In genomic region chr7:134991469-134992339, GRCh38 we compare ENCODE assay signal across 12 cellular contexts. TPM values are rescaled to one million over a fixed set of nuclear protein-coding genes. Genes with fewer than 3 reads are reported as not detected.
DNase-seq lines count a peak whose midpoint lies in the region; ATAC-seq and TF ChIP-seq lines count a peak whose summit lies in the region.
"Had no signal": no experiment of that assay in that cellular context is flagged by ENCODE, and none has a peak within 500 bp of the region (broad histone marks: within the 10 kb centered on the region; RNA-seq: fewer than 3 reads in every experiment).

No MANE protein-coding gene starts in this region.

- TF ChIP-seq EP300 in SK-N-SH (IDR thresholded peaks at IDR 0.05; ENCODE audit: borderline replicate concordance in 1 of 2, low read depth in 1 of 2, low read length in 1 of 2): no peak

- intact Hi-C loops in Calu3 (cut with micrococcal nuclease; ENCODE audit: unreplicated experiment) (loop anchor here (5.0 kb wide), 1 partner anchor 156 kb away; the partner anchor contains the start of gene TMEM140), esophagus squamous epithelium (cut with DNase I) (no loop called here)

- 68 to 84% methylated on average over 2 of the region's 2 CpGs for WGBS in esophagus squamous epithelium, 2 donors
- WGBS in SK-N-SH (ENCODE audit: low lambda C conversion rate): 88% methylated on average over 2 of the region's 2 CpGs

- DNase-seq in Calu3 (peak; percentile 31), MM.1S (peak; percentile 25), esophagus squamous epithelium (lab: John Stamatoyannopoulos, UW) (no peak), progenitor cell of endocrine pancreas (ENCODE audit: low spot score, unreplicated experiment) (no peak), SK-N-SH (no peak), NCI-H187 (lab: John Stamatoyannopoulos, UW) (no peak)
- DNase-seq in activated CD4-positive, alpha-beta memory T cell treated with anti-CD3 and anti-CD28 coated beads, Interleukin-2, amount 10 ng/mL, durations not matched to agents 7 days and 5 days: no peak
- DNase-seq: amniotic stem cell, NCI-H2171 had no signal

- H3K27me3 Mint-ChIP-seq in Calu3 (ENCODE audit: unreplicated experiment) (no peaks in the 10 kb centered on the region), progenitor cell of endocrine pancreas (no peaks in the 10 kb centered on the region)
- H3K27me3 Mint-ChIP-seq in activated CD4-positive, alpha-beta memory T cell treated with anti-CD3 and anti-CD28 coated beads, Interleukin-2, amount 10 ng/mL, durations not matched to agents 7 days and 5 days: no peaks in the 10 kb centered on the region

- H2AFZ ChIP-seq in MM.1S (ENCODE audit: low read length) (no peak overlapping the region), SK-N-SH (ENCODE audit: low read depth) (no peak overlapping the region)

- no peaks in the 10 kb centered on the region for H3K9me3 Mint-ChIP-seq in Calu3 (ENCODE audit: low read depth, unreplicated experiment)
- no peaks in the 10 kb centered on the region for H3K9me3 Mint-ChIP-seq in progenitor cell of endocrine pancreas (ENCODE audit: low read depth)
- no peaks in the 10 kb centered on the region for H3K9me3 Mint-ChIP-seq in activated CD4-positive, alpha-beta memory T cell treated with anti-CD3 and anti-CD28 coated beads, Interleukin-2, amount 10 ng/mL, durations not matched to agents 7 days and 5 days

- H3K4me1 Mint-ChIP-seq in Calu3 (ENCODE audit: low read depth, unreplicated experiment): peaks cover 44% of the 10 kb centered on the region
- peaks cover 74% of the 10 kb centered on the region for H3K4me1 Mint-ChIP-seq in progenitor cell of endocrine pancreas (ENCODE audit: low read depth)
- H3K4me1 Mint-ChIP-seq in activated CD4-positive, alpha-beta memory T cell treated with anti-CD3 and anti-CD28 coated beads, Interleukin-2, amount 10 ng/mL, durations not matched to agents 7 days and 5 days: peaks cover 34% of the 10 kb centered on the region

- H3K9me2 ChIP-seq in MM.1S (replicated peaks; ENCODE audit: insufficient read depth, low read length): no peaks in the 10 kb centered on the region
- H3K9me2 ChIP-seq in SK-N-SH: no peaks in the 10 kb centered on the region; the same call in 1 of the 2 replicates

- peak overlapping the region; percentile 71 for H3K27ac ChIP-seq in MM.1S (ENCODE audit: low read length)
- peak overlapping the region in 3 of 4 donors; percentile 23 to 48 (median 43) for H3K27ac ChIP-seq in esophagus squamous epithelium
- H3K27ac ChIP-seq in SK-N-SH (ENCODE audit: low read depth in 2 of 2, low read length in 1 of 2): no peak overlapping the region
- H3K27ac ChIP-seq: BLaER1 treated with 17β-estradiol and CSF1 and Interleukin-3, amounts not matched to agents 10 nM and 100 nM; prostate gland had no signal

- TF ChIP-seq CTCF in Calu3 (IDR thresholded peaks at IDR 0.05; ENCODE audit: unreplicated experiment) (no peak), MM.1S (IDR thresholded peaks at IDR 0.05; ENCODE audit: low read length) (no peak), esophagus squamous epithelium (IDR thresholded peaks at IDR 0.05) (no peak), progenitor cell of endocrine pancreas (IDR thresholded peaks at IDR 0.05; ENCODE audit: unreplicated experiment) (no peak), SK-N-SH (IDR thresholded peaks at IDR 0.05) (no peak)

- H3K4me2 ChIP-seq in MM.1S (ENCODE audit: low read depth, low read length): peak overlapping the region; percentile 49
- H3K4me2 ChIP-seq in SK-N-SH: no peak overlapping the region

- H3K9me3 ChIP-seq in MM.1S (replicated peaks; ENCODE audit: insufficient read depth, low read length) (no peaks in the 10 kb centered on the region), esophagus squamous epithelium (no peaks in the 10 kb centered on the region), SK-N-SH (0 out of 2 replicates have a peak, but pooled peaks cover 4% of the 10 kb centered on the region)
- H3K9me3 ChIP-seq: BLaER1 treated with 17β-estradiol and CSF1 and Interleukin-3, amounts not matched to agents 10 nM and 100 nM; prostate gland had no signal

- no peak for TF ChIP-seq RAD21 in SK-N-SH (IDR thresholded peaks at IDR 0.05; ENCODE audit: low read length)

- H4K20me1 ChIP-seq in MM.1S (ENCODE audit: insufficient read depth, low read length): no peaks in the 10 kb centered on the region
- H4K20me1 ChIP-seq in SK-N-SH (ENCODE audit: insufficient read depth): no peaks in the 10 kb centered on the region
- H4K20me1 ChIP-seq: BLaER1 treated with 17β-estradiol and CSF1 and Interleukin-3, amounts not matched to agents 10 nM and 100 nM had no signal

- H3K27ac Mint-ChIP-seq in Calu3 (ENCODE audit: unreplicated experiment): peak overlapping the region; percentile 60
- H3K27ac Mint-ChIP-seq in progenitor cell of endocrine pancreas: peak overlapping the region; percentile 97
- H3K27ac Mint-ChIP-seq in activated CD4-positive, alpha-beta memory T cell treated with anti-CD3 and anti-CD28 coated beads, Interleukin-2, amount 10 ng/mL, durations not matched to agents 7 days and 5 days: no peak overlapping the region

- POLR2A ChIA-PET in SK-N-SH (lab: Yijun Ruan, JAX): no interaction called here
- POLR2A ChIA-PET in activated CD4-positive, alpha-beta memory T cell treated with anti-CD3 and anti-CD28 coated beads, Interleukin-2, amount 10 ng/mL, durations not matched to agents 7 days and 5 days (lab: Charles Lee): interaction anchor here (1.3 to 2.0 kb wide), 2 partner anchors 156 to 177 kb away, joined by 5 read pairs; partner anchors contain the start of gene TMEM140

- H3K27me3 ChIP-seq in MM.1S (replicated peaks; ENCODE audit: insufficient read depth, low read length) (no peaks in the 10 kb centered on the region), esophagus squamous epithelium (no peaks in the 10 kb centered on the region), SK-N-SH (ENCODE audit: insufficient read depth) (no peaks in the 10 kb centered on the region)
- H3K27me3 ChIP-seq: BLaER1 treated with 17β-estradiol and CSF1 and Interleukin-3, amounts not matched to agents 10 nM and 100 nM had no signal

- no peak for ATAC-seq in HG02973 (IDR thresholded peaks at IDR 0.05; ENCODE audit: unreplicated experiment)

- no peaks in the 10 kb centered on the region for H3K36me3 ChIP-seq in MM.1S (replicated peaks; ENCODE audit: insufficient read depth, low read length)
- H3K36me3 ChIP-seq in esophagus squamous epithelium: peaks cover 0 to 42% (median 0%) of the 10 kb centered on the region in 3 donors
- peaks cover 26 to 59% of the 10 kb centered on the region in 2 experiments for H3K36me3 ChIP-seq in SK-N-SH (replicated peaks in 1 of 2; ENCODE audit: control insufficient read depth in 1 of 2, insufficient read depth in 2 of 2, low read length in 1 of 2)

- H3F3A ChIP-seq in MM.1S (ENCODE audit: insufficient read depth, low read length) (peaks cover 42% of the 10 kb centered on the region), SK-N-SH (replicated peaks; ENCODE audit: insufficient read depth) (no peaks in the 10 kb centered on the region)

- H3K79me2 ChIP-seq in MM.1S (ENCODE audit: low read length) (peaks cover 18% of the 10 kb centered on the region), SK-N-SH (ENCODE audit: insufficient read depth) (peaks cover 21% of the 10 kb centered on the region)

- CTCF ChIA-PET in Calu3 (lab: Charles Lee): no interaction called here
- CTCF ChIA-PET in SK-N-SH (lab: Yijun Ruan, JAX): no interaction called here
- CTCF ChIA-PET in activated CD4-positive, alpha-beta memory T cell treated with anti-CD3 and anti-CD28 coated beads, Interleukin-2, amount 10 ng/mL, durations not matched to agents 7 days and 5 days (lab: Charles Lee): no interaction called here

- no TSS peak for BruUV-seq in Calu3 (replicated peaks; lab: Mats Ljungman, UMichigan)

- no peak for TF ChIP-seq POLR2A in esophagus squamous epithelium (IDR thresholded peaks at IDR 0.05)

- peaks cover 18% of the 10 kb centered on the region for H3K36me3 Mint-ChIP-seq in Calu3 (ENCODE audit: insufficient read depth, unreplicated experiment)
- H3K36me3 Mint-ChIP-seq in progenitor cell of endocrine pancreas (ENCODE audit: insufficient read depth): peaks cover 32% of the 10 kb centered on the region
- peaks cover 41% of the 10 kb centered on the region for H3K36me3 Mint-ChIP-seq in activated CD4-positive, alpha-beta memory T cell treated with anti-CD3 and anti-CD28 coated beads, Interleukin-2, amount 10 ng/mL, durations not matched to agents 7 days and 5 days (ENCODE audit: low read depth)

- H3K9ac ChIP-seq in MM.1S (ENCODE audit: low read length) (peak overlapping the region; percentile 21; the same call in 1 of the 2 replicates), SK-N-SH (no peak overlapping the region)
- H3K9ac ChIP-seq: BLaER1 treated with 17β-estradiol and CSF1 and Interleukin-3, amounts not matched to agents 10 nM and 100 nM had no signal

- H3K4me3 Mint-ChIP-seq in Calu3 (ENCODE audit: low read depth, unreplicated experiment): no peak overlapping the region
- peak overlapping the region; percentile 10 for H3K4me3 Mint-ChIP-seq in progenitor cell of endocrine pancreas (ENCODE audit: low read depth)
- no peak overlapping the region for H3K4me3 Mint-ChIP-seq in activated CD4-positive, alpha-beta memory T cell treated with anti-CD3 and anti-CD28 coated beads, Interleukin-2, amount 10 ng/mL, durations not matched to agents 7 days and 5 days

- H3K4me3 ChIP-seq in MM.1S (ENCODE audit: low read length) (no peak overlapping the region), esophagus squamous epithelium (no peak overlapping the region), SK-N-SH (ENCODE audit: low read depth in 2 of 2, low read length in 1 of 2) (no peak overlapping the region)
- H3K4me3 ChIP-seq: BLaER1 treated with 17β-estradiol and CSF1 and Interleukin-3, amounts not matched to agents 10 nM and 100 nM; prostate gland had no signal

- H3K4me1 ChIP-seq in MM.1S (ENCODE audit: low read length) (peaks cover 66% of the 10 kb centered on the region), esophagus squamous epithelium (peaks cover 3 to 71% (median 4%) of the 10 kb centered on the region in 3 donors), SK-N-SH (ENCODE audit: control insufficient read depth in 1 of 2, insufficient read depth in 2 of 2, low read depth in 1 of 2, low read length in 1 of 2) (peaks cover 0 to 16% of the 10 kb centered on the region in 2 experiments; a peak in 2 of 4 replicates)
- H3K4me1 ChIP-seq: prostate gland had no signal

TF ChIP-seq in SK-N-SH, 30 proteins besides CTCF, POLR2A, EP300 and RAD21:
- no peak for TF ChIP-seq RCOR1 (IDR thresholded peaks at IDR 0.05; ENCODE audit: low read length)
- no peak for TF ChIP-seq SMC3 (IDR thresholded peaks at IDR 0.05; ENCODE audit: low read depth, low read length)
- no peak for TF ChIP-seq SIN3A (IDR thresholded peaks at IDR 0.05; ENCODE audit: borderline replicate concordance, low read depth, low read length)

RNA-seq across cellular contexts. Expression of gene AGBL3, which starts 5.4 kb away (rescaled TPM):
- total RNA-seq in Calu3 (2022): 5.4 and 6.3 TPM in 2 replicates
- 1 to 10 TPM in 1 of 4 donors, under 1 TPM in 3; 0.35 to 3.6 (median 0.55) TPM for total RNA-seq in esophagus squamous epithelium
- total RNA-seq in progenitor cell of endocrine pancreas: 7.7 and 8.8 TPM in 2 replicates
- 0.35 and 0.91 TPM in 2 replicates for polyA plus RNA-seq in SK-N-SH (2012; rRNA removed)
- 0.36 and 0.67 TPM in 2 replicates for polyA plus RNA-seq in SK-N-SH (2012; cell fraction: cytosol; rRNA removed)
- polyA plus RNA-seq in SK-N-SH (2012; cell fraction: nucleus; rRNA removed): 0.62 and 1.2 TPM in 2 replicates
- 1 to 10 TPM; 2.8 to 3.4 TPM for total RNA-seq in activated CD4-positive, alpha-beta memory T cell treated with anti-CD3 and anti-CD28 coated beads, Interleukin-2, amount 10 ng/mL, durations not matched to agents 7 days and 5 days

Comparison
In these comparisons a context has a peak if more than half of its experiments do, and no peak if none do; other contexts are left out.
1. DNase-seq: peak in Calu3 (single experiment) and MM.1S (single experiment); none in esophagus squamous epithelium (single experiment), progenitor cell of endocrine pancreas (single experiment), SK-N-SH (single experiment), NCI-H187 (0 of 2) and activated CD4-positive, alpha-beta memory T cell treated with anti-CD3 and anti-CD28 coated beads, Interleukin-2, amount 10 ng/mL, durations not matched to agents 7 days and 5 days (single experiment).
2. H3K27ac ChIP-seq: peak in MM.1S (single experiment) and esophagus squamous epithelium (3 of 4); none in SK-N-SH (0 of 2).